22 cellular contexts compared by ENCODE assay signal in the genomic region with DNA sequence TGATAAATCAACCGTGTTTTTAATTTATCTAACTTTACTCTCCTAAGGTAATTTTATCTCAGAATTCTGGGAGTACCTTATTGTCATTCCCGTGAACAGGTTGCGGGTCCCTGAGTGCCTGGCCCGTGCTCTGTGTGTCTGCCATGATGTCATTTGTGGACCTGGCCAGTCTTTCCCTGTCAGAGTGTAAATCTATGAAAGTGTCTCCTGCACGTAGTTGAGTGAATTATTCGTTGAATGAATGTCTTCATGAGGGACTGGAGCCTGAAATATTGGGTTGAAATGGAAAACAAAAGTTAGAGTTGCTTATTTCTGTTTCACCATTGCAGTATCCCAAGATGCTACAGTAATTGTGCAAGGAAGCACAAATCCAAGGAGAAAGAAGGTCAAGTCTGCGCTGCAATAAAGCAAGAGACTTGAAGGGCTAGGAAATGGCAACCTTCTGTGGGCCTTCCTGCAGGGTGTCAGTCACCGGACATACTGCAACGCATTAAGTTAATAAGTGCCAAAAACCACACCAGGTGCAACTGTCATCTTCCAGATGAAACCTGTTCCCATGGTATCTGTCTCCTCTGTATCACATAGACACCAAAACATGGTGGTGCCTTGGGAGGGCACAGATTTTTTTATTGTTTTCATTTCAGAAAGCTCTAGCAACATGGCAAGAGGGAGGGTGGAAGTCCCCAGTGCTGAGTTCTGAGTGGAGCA.
DNase-seq lines count a peak whose midpoint lies in the region; ATAC-seq, FAIRE-seq and TF ChIP-seq lines count a peak whose summit lies in the region.
"Had no signal": no experiment of that assay in that cellular context is flagged by ENCODE, and none has a peak within 500 bp of the region (broad histone marks: within the 10 kb centered on the region; RNA-seq: fewer than 3 reads in every experiment).

No MANE protein-coding gene starts in this region.

- no peak overlapping the region for H3K4me3 ChIP-seq in GM12878
- H3K4me3 ChIP-seq in mucosa of descending colon: no peak overlapping the region
- no peak overlapping the region for H3K4me3 ChIP-seq in gastroesophageal sphincter
- H3K4me3 ChIP-seq: BLaER1 treated with 17β-estradiol and CSF1 and Interleukin-3, amounts not matched to agents 10 nM and 100 nM; Peyer's patch; SJSA1 had no signal

- no peak overlapping the region for H3K4me3 Mint-ChIP-seq in effector memory CD8-positive, alpha-beta T cell
- H3K4me3 Mint-ChIP-seq: CD4-positive, alpha-beta memory T cell had no signal

- peak; percentile 49 for ATAC-seq in GM12878
- peak; percentile 32 for ATAC-seq in mucosa of descending colon
- ATAC-seq in gastroesophageal sphincter: no peak
- no peak for ATAC-seq in effector memory CD8-positive, alpha-beta T cell (replicated peaks)

- H3K9ac ChIP-seq in GM12878 (ENCODE audit: control insufficient read depth, insufficient read depth, low read length): no peak overlapping the region
- H3K9ac ChIP-seq: BLaER1 treated with 17β-estradiol and CSF1 and Interleukin-3, amounts not matched to agents 10 nM and 100 nM had no signal

- 0 out of 4 replicates have a peak, but pooled peaks cover 0 to 2% of the 10 kb centered on the region in 2 experiments for H3K27me3 ChIP-seq in GM12878 (replicated peaks in 1 of 2; ENCODE audit: control insufficient read depth in 2 of 2, insufficient read depth in 2 of 2, low read length in 1 of 2)
- H3K27me3 ChIP-seq in gastroesophageal sphincter: no peaks in the 10 kb centered on the region
- H3K27me3 ChIP-seq: BLaER1 treated with 17β-estradiol and CSF1 and Interleukin-3, amounts not matched to agents 10 nM and 100 nM; Peyer's patch; SJSA1 had no signal

- in situ Hi-C loops in GM12878 (cut with MboI): no loop called here

- H3K9me3 Mint-ChIP-seq in effector memory CD8-positive, alpha-beta T cell: no peaks in the 10 kb centered on the region
- H3K9me3 Mint-ChIP-seq: CD4-positive, alpha-beta memory T cell had no signal

- H3K79me2 ChIP-seq in GM12878 (ENCODE audit: control insufficient read depth, insufficient read depth, low read length): no peaks in the 10 kb centered on the region

- DNase-seq in DMS53 (lab: John Stamatoyannopoulos, UW): peak; percentile 79
- DNase-seq in DMS53 treated with DMSO at 0.1 percent for 48 hours (lab: John Stamatoyannopoulos, UW; ENCODE audit: unreplicated experiment): no peak
- DNase-seq in GM19239 (ENCODE audit: insufficient read length, low spot score): peak; percentile 29
- no peak for DNase-seq in GM12878 (ENCODE audit: low read depth, low spot score)
- DNase-seq in mucosa of descending colon: no peak
- no peak for DNase-seq in NCI-H774 (lab: John Stamatoyannopoulos, UW)
- DNase-seq in effector memory CD8-positive, alpha-beta T cell: no peak
- DNase-seq: ACHN; CD4-positive, alpha-beta memory T cell; DMS79; KG1; NCI-H1105; NCI-H146; NCI-H2029; NCI-H226; NCI-H510A treated with DMSO at 0.1 percent for 48 hours; NCI-H748 treated with DMSO at 0.1 percent for 48 hours; Peyer's patch had no signal

- H3K36me3 ChIP-seq in GM12878 (ENCODE audit: control insufficient read depth in 2 of 2, insufficient read depth in 2 of 2, low read length in 1 of 2) (no peaks in the 10 kb centered on the region; a peak in 1 of 4 replicates), mucosa of descending colon (ENCODE audit: low read depth) (no peaks in the 10 kb centered on the region), gastroesophageal sphincter (no peaks in the 10 kb centered on the region)
- H3K36me3 ChIP-seq: Peyer's patch, SJSA1 had no signal

- no peak overlapping the region for H3K4me2 ChIP-seq in GM12878 (ENCODE audit: control insufficient read depth, insufficient read depth)

- H3K9me3 ChIP-seq in GM12878 (replicated peaks; ENCODE audit: control insufficient read depth, insufficient read depth, low read length) (no peaks in the 10 kb centered on the region; the same call in 2 of the 3 replicates), mucosa of descending colon (no peaks in the 10 kb centered on the region), gastroesophageal sphincter (no peaks in the 10 kb centered on the region)
- H3K9me3 ChIP-seq: BLaER1 treated with 17β-estradiol and CSF1 and Interleukin-3, amounts not matched to agents 10 nM and 100 nM; Peyer's patch; SJSA1 had no signal

- no peaks in the 10 kb centered on the region for H4K20me1 ChIP-seq in GM12878 (ENCODE audit: control insufficient read depth, insufficient read depth)
- H4K20me1 ChIP-seq: BLaER1 treated with 17β-estradiol and CSF1 and Interleukin-3, amounts not matched to agents 10 nM and 100 nM had no signal

- no peaks in the 10 kb centered on the region for H3K4me1 ChIP-seq in GM12878 (ENCODE audit: control insufficient read depth, insufficient read depth, low read length)
- no peaks in the 10 kb centered on the region for H3K4me1 ChIP-seq in mucosa of descending colon (ENCODE audit: low read depth)
- H3K4me1 ChIP-seq in gastroesophageal sphincter: no peaks in the 10 kb centered on the region
- H3K4me1 ChIP-seq: Peyer's patch had no signal

- WGBS in GM12878 (ENCODE audit: insufficient coverage, insufficient replicate concordance, low lambda C conversion rate, missing lambda C conversion rate): 61% methylated on average over 9 of the region's 9 CpGs
- 83 to 91% methylated on average over 5 to 9 of the region's 9 CpGs for WGBS in gastroesophageal sphincter (ENCODE audit: low coverage in 1 of 2), 2 donors

- H2AFZ ChIP-seq in GM12878 (ENCODE audit: control insufficient read depth, low read depth, low read length): no peak overlapping the region

- CTCF ChIA-PET in GM12878 (lab: Yijun Ruan, JAX): no interaction called here

- H3K27ac ChIP-seq in GM12878 (ENCODE audit: control insufficient read depth, insufficient read depth) (no peak overlapping the region), gastroesophageal sphincter (no peak overlapping the region)
- H3K27ac ChIP-seq: 22Rv1, Peyer's patch had no signal

- intact Hi-C loops in GM12878 (cut with micrococcal nuclease; ENCODE audit: unreplicated experiment) (no loop called here), mucosa of descending colon (cut with DNase I, micrococcal nuclease) (no loop called here)

- no peaks in the 10 kb centered on the region for H3K27me3 Mint-ChIP-seq in effector memory CD8-positive, alpha-beta T cell
- H3K27me3 Mint-ChIP-seq: CD4-positive, alpha-beta memory T cell had no signal

- SMC1A ChIA-PET in GM12878 (lab: Charles Lee; ENCODE audit: uncharacterized antibody, unreplicated experiment): interaction anchor here (0.9 to 2.6 kb wide), 4 partner anchors 10 to 54 kb away, joined by 3 to 9 read pairs (median 3); no protein-coding TSS in a partner anchor

- peaks cover 0 to 5% of the 10 kb centered on the region in 2 donors for H3K4me1 Mint-ChIP-seq in effector memory CD8-positive, alpha-beta T cell (ENCODE audit: low read depth in 2 of 2)
- H3K4me1 Mint-ChIP-seq: CD4-positive, alpha-beta memory T cell had no signal

- TF ChIP-seq CTCF in GM12878 (IDR thresholded peaks at IDR 0.05 in 2 of 3, conservative IDR thresholded peaks at IDR 0.05 in 1 of 3; ENCODE audit: control insufficient read depth in 2 of 3, extremely low read depth in 1 of 3, insufficient read depth in 1 of 3, low read depth in 3 of 3, low read length in 3 of 3) (no peak), mucosa of descending colon (IDR thresholded peaks at IDR 0.05) (no peak), gastroesophageal sphincter (IDR thresholded peaks at IDR 0.05) (no peak)

- no peak overlapping the region for H3K27ac Mint-ChIP-seq in effector memory CD8-positive, alpha-beta T cell
- H3K27ac Mint-ChIP-seq: CD4-positive, alpha-beta memory T cell had no signal

- FAIRE-seq in GM19239 (lab: Jason Lieb, UNC) (peak; percentile 57), GM12878 (lab: Jason Lieb, UNC) (no peak)

- no peak for TF ChIP-seq POLR2A in GM12878 (IDR thresholded peaks at IDR 0.05; ENCODE audit: low read depth, low read length)
- TF ChIP-seq POLR2A in gastroesophageal sphincter (IDR thresholded peaks at IDR 0.05): no peak

- no peaks in the 10 kb centered on the region for H3K36me3 Mint-ChIP-seq in effector memory CD8-positive, alpha-beta T cell (ENCODE audit: insufficient read depth)
- H3K36me3 Mint-ChIP-seq: CD4-positive, alpha-beta memory T cell had no signal

- no TSS peak for BruUV-seq in GM12878 (replicated peaks; lab: Mats Ljungman, UMichigan)

- no peak for TF ChIP-seq RAD21 in GM12878 (IDR thresholded peaks at IDR 0.05; ENCODE audit: insufficient read depth, low read depth, low read length)

- TF ChIP-seq EP300 in GM12878 (IDR thresholded peaks at IDR 0.05; ENCODE audit: borderline replicate concordance in 1 of 2, control insufficient read depth in 1 of 2, low read depth in 2 of 2, low read length in 2 of 2): no peak
- TF ChIP-seq EP300 in gastroesophageal sphincter (IDR thresholded peaks at IDR 0.05): no peak

- POLR2A ChIA-PET in GM12878 (lab: Charles Lee): interaction anchor here (1.0 kb wide), 1 partner anchor 141 kb away, joined by 3 read pairs; no protein-coding TSS in a partner anchor

- RAD21 ChIA-PET in GM12878 (lab: Charles Lee; ENCODE audit: unreplicated experiment): no interaction called here

TF ChIP-seq in GM12878, 131 proteins besides CTCF, POLR2A, EP300 and RAD21:
- TF ChIP-seq, protein P1, sequence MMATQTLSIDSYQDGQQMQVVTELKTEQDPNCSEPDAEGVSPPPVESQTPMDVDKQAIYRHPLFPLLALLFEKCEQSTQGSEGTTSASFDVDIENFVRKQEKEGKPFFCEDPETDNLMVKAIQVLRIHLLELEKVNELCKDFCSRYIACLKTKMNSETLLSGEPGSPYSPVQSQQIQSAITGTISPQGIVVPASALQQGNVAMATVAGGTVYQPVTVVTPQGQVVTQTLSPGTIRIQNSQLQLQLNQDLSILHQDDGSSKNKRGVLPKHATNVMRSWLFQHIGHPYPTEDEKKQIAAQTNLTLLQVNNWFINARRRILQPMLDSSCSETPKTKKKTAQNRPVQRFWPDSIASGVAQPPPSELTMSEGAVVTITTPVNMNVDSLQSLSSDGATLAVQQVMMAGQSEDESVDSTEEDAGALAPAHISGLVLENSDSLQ (IDR thresholded peaks at IDR 0.05): peak; percentile 65; the same call in 1 of the 2 replicates
- no peak for TF ChIP-seq ETV6 (conservative IDR thresholded peaks at IDR 0.05 in 1 of 2, IDR thresholded peaks at IDR 0.05 in 1 of 2; ENCODE audit: borderline replicate concordance in 1 of 2, low read depth in 1 of 2)

Comparison
In these comparisons a context has a peak if more than half of its experiments do, and no peak if none do; other contexts are left out.
1. DNase-seq: peak in DMS53 (single experiment) and GM19239 (single experiment); none in DMS53 treated with DMSO at 0.1 percent for 48 hours (single experiment), GM12878 (single experiment), mucosa of descending colon (0 of 3), NCI-H774 (single experiment) and effector memory CD8-positive, alpha-beta T cell (0 of 3).
2. ATAC-seq: peak in GM12878 (single experiment) and mucosa of descending colon (single experiment); none in gastroesophageal sphincter (single experiment) and effector memory CD8-positive, alpha-beta T cell (single experiment).